Comparison of ENCODE assay signal across 8 cellular contexts in genomic region chr4:4289930-4290850, GRCh38. TPM values are rescaled to one million over a fixed set of nuclear protein-coding genes. Genes with fewer than 3 reads are reported as not detected.
DNase-seq lines count a peak whose midpoint lies in the region; ATAC-seq and TF ChIP-seq lines count a peak whose summit lies in the region.

Gene LYAR (minus strand): TSS chr4:4290154. CDS start chr4:4283742, 6,412 bp downstream.
A gene with protein sequence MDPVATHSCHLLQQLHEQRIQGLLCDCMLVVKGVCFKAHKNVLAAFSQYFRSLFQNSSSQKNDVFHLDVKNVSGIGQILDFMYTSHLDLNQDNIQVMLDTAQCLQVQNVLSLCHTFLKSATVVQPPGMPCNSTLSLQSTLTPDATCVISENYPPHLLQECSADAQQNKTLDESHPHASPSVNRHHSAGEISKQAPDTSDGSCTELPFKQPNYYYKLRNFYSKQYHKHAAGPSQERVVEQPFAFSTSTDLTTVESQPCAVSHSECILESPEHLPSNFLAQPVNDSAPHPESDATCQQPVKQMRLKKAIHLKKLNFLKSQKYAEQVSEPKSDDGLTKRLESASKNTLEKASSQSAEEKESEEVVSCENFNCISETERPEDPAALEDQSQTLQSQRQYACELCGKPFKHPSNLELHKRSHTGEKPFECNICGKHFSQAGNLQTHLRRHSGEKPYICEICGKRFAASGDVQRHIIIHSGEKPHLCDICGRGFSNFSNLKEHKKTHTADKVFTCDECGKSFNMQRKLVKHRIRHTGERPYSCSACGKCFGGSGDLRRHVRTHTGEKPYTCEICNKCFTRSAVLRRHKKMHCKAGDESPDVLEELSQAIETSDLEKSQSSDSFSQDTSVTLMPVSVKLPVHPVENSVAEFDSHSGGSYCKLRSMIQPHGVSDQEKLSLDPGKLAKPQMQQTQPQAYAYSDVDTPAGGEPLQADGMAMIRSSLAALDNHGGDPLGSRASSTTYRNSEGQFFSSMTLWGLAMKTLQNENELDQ (plus strand): TSS chr4:4290251. CDS start chr4:4299946, 9,695 bp downstream.

- peak; percentile 95 for ATAC-seq in stimulated activated naive CD8-positive, alpha-beta T cell treated with anti-CD3 and anti-CD28 coated beads, Interleukin-15, amount 100 ng/mL, for 72 hours

- H3K9me3 ChIP-seq in ES-I3 (ENCODE audit: control insufficient read depth, insufficient read depth, low read length): no peaks in the 10 kb centered on the region

- DNase-seq in GOT3 (lab: John Stamatoyannopoulos, UW): peak; percentile 70
- DNase-seq in LNCaP clone FGC (ENCODE audit: low read depth): peak; percentile 79
- peak; percentile 98 for DNase-seq in activated gamma-delta T cell treated with Interleukin-2 at 50 U/mL for 16 hours
- peak; percentile 87 to 97 for DNase-seq in foreskin fibroblast
- DNase-seq in neural crest cell (ENCODE audit: low read depth, low spot score): peak; percentile 94
- peak; percentile 96 to 97 for DNase-seq in stimulated activated naive CD8-positive, alpha-beta T cell treated with anti-CD3 and anti-CD28 coated beads, Interleukin-15, amount 100 ng/mL, for 72 hours

- H3K4me3 Mint-ChIP-seq in neural crest cell: peak within 1 kb of the TSS; percentile 98
- peak within 1 kb of the TSS; percentile 98 to 99 for H3K4me3 Mint-ChIP-seq in stimulated activated naive CD8-positive, alpha-beta T cell treated with anti-CD3 and anti-CD28 coated beads, Interleukin-15, amount 100 ng/mL, for 72 hours

- H3K36me3 ChIP-seq in ES-I3 (ENCODE audit: insufficient read depth, low read length): 0 out of 2 replicates have a peak, but pooled peaks cover 9% of the 10 kb centered on the region

- no peaks in the 10 kb centered on the region for H3K9me3 Mint-ChIP-seq in neural crest cell
- H3K9me3 Mint-ChIP-seq in stimulated activated naive CD8-positive, alpha-beta T cell treated with anti-CD3 and anti-CD28 coated beads, Interleukin-15, amount 100 ng/mL, for 72 hours: no peaks in the 10 kb centered on the region

- peak within 1 kb of the TSS; percentile 67 for H3K27ac Mint-ChIP-seq in neural crest cell (ENCODE audit: unreplicated experiment)
- peak within 1 kb of the TSS; percentile 97 for H3K27ac Mint-ChIP-seq in stimulated activated naive CD8-positive, alpha-beta T cell treated with anti-CD3 and anti-CD28 coated beads, Interleukin-15, amount 100 ng/mL, for 72 hours

- peak; percentile 97 for TF ChIP-seq POLR2A in Raji (IDR thresholded peaks at IDR 0.05; ENCODE audit: insufficient read depth, low read depth, low read length)

- peaks cover 28% of the 10 kb centered on the region for H3K4me1 Mint-ChIP-seq in neural crest cell
- peaks cover 51% of the 10 kb centered on the region for H3K4me1 Mint-ChIP-seq in stimulated activated naive CD8-positive, alpha-beta T cell treated with anti-CD3 and anti-CD28 coated beads, Interleukin-15, amount 100 ng/mL, for 72 hours

- peaks cover 6% of the 10 kb centered on the region; the same call in 1 of the 2 replicates for H3K4me1 ChIP-seq in ES-I3 (ENCODE audit: insufficient read depth, low read length)

- peak within 1 kb of the TSS; percentile 66 for H3K4me3 ChIP-seq in LNCaP clone FGC (ENCODE audit: low read depth, low read length)
- H3K4me3 ChIP-seq in foreskin fibroblast (ENCODE audit: low read depth in 1 of 2, low read length in 2 of 2): peak within 1 kb of the TSS; percentile 83 to 87

- TF ChIP-seq CTCF in LNCaP clone FGC (IDR thresholded peaks at IDR 0.05; ENCODE audit: control insufficient read depth, extremely low read depth, insufficient read depth) (no peak), foreskin fibroblast (IDR thresholded peaks at IDR 0.05; ENCODE audit: low read depth, low read length) (no peak), neural crest cell (conservative IDR thresholded peaks at IDR 0.05) (no peak)

- peak within 1 kb of the TSS; percentile 99 for H3K9ac ChIP-seq in ES-I3 (ENCODE audit: low read depth, low read length)

- no peaks in the 10 kb centered on the region for H3K36me3 Mint-ChIP-seq in neural crest cell (ENCODE audit: low read depth)

- no peaks in the 10 kb centered on the region for H3K27me3 Mint-ChIP-seq in neural crest cell (ENCODE audit: low read depth)
- H3K27me3 Mint-ChIP-seq in stimulated activated naive CD8-positive, alpha-beta T cell treated with anti-CD3 and anti-CD28 coated beads, Interleukin-15, amount 100 ng/mL, for 72 hours: no peaks in the 10 kb centered on the region

RNA-seq across cellular contexts. Expression of gene LYAR, which starts in this region (rescaled TPM):
- 24.7 and 27.3 TPM in 2 replicates for total RNA-seq in neural crest cell

RNA-seq across cellular contexts. Expression of the second gene that starts in this region (rescaled TPM):
- 5.7 and 7.8 TPM in 2 replicates for total RNA-seq in neural crest cell

Comparison
In these comparisons a context has a peak if more than half of its experiments do, and no peak if none do; other contexts are left out.
1. Peak in every context shown above with its lines: DNase-seq, ATAC-seq and H3K4me3 ChIP-seq.